ENCODE assay signal across 1 cellular context in the genomic region with DNA sequence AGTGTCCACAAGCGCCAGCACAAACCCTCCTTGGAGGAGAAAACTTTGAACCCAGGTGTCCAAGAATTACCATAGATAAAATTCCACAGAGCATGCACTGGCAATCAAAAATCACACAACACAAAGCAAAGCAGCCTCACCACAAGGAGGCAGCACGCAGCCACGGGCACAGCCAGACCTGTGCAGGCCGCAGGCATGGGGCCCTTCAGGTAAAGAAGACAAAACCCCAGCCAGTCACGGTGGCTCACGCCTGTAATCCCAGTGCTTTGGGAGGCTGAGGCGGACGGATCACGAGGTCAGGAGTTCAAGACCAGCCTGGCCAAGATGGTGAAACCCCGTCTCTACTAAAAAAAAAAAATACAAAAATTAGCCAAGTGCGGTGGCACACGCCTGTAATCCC.
TF ChIP-seq lines count a peak whose summit lies in the region.

No MANE protein-coding gene starts in this region.

TF ChIP-seq in IMR-90, 13 proteins besides CTCF, POLR2A, EP300 and RAD21:
- peak; percentile 58 for TF ChIP-seq SMC3 (IDR thresholded peaks at IDR 0.05; ENCODE audit: low read depth, low read length)
